36 cellular contexts compared by ENCODE assay signal in the genomic region with DNA sequence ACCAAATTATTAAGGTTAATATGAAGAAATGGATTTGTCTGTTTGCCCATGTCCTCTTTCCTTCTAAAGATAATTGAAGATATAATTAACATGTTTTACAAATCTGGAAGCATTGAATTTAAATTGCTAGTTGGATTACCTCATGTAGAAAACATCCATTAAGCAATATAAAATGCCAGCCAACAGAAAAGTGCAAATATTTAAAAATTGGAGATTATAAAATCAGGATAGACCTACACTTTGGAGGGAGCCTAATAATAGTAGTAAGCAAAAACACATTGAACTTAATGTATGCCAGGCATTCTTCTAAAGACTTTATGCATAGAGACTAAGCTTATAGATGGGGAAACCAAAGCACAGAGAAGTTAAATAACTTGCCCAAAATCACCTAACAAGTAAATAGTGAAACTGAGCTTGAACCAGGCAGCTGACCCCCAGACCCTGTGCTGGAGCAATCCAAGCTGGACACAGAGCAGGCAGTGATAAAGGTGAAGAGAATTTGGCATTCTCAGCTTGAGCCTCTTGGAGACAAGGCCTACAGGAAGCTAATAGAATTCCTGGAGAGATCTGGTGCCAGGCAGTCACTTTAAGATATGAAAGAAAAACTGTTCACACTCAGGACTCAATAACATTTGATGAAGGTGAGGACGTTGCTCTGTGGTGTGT.
"Had no signal": no experiment of that assay in that cellular context is flagged by ENCODE, and none has a peak within 500 bp of the region (broad histone marks: within the 10 kb centered on the region; RNA-seq: fewer than 3 reads in every experiment).

No MANE protein-coding gene starts in this region.

- H3K4me3 ChIP-seq: adrenal gland, body of pancreas, breast epithelium had no signal

- ATAC-seq: activated CD8-positive, alpha-beta T cell treated with anti-CD3 and anti-CD28 coated beads for 36 hours; activated naive CD4-positive, alpha-beta T cell treated with anti-CD3 and anti-CD28 coated beads, Interleukin-2, amount 50 U/mL, for 72 hours; activated T-cell treated with anti-CD3 and anti-CD28 coated beads, Interleukin-2, amount 50 U/mL, for 4 hours; activated T-cell treated with anti-CD3 and anti-CD28 coated beads, Interleukin-2, amount 50 U/mL, for 72 hours; activated T-helper 17 cell treated with anti-CD3 and anti-CD28 coated beads, Interleukin-2, amount 50 U/mL, for 72 hours; body of pancreas had no signal

- H3K36me3 ChIP-seq: adrenal gland, brain microvascular endothelial cell, breast epithelium had no signal

- H3K4me1 ChIP-seq: adrenal gland, body of pancreas, breast epithelium had no signal

- H3K9me3 ChIP-seq: body of pancreas, breast epithelium had no signal

- H3K27ac Mint-ChIP-seq: activated B cell treated with CpG ODN at 0.5 μM for 24 hours; activated CD4-positive, alpha-beta memory T cell treated with anti-CD3 and anti-CD28 coated beads for 36 hours; activated CD4-positive, alpha-beta T cell treated with anti-CD3 and anti-CD28 coated beads, Interleukin-2, amount 10 ng/mL, durations not matched to agents 24 days and 14 days; activated CD8-positive, alpha-beta T cell treated with anti-CD3 and anti-CD28 coated beads for 36 hours; activated naive CD4-positive, alpha-beta T cell treated with anti-CD3 and anti-CD28 coated beads for 36 hours; activated naive CD4-positive, alpha-beta T cell treated with anti-CD3 and anti-CD28 coated beads, Interleukin-2, amount 50 U/mL, for 72 hours; activated naive CD8-positive, alpha-beta T cell treated with anti-CD3 and anti-CD28 coated beads for 36 hours; activated T-cell treated with anti-CD3 and anti-CD28 coated beads, Interleukin-2, amount 50 U/mL, for 72 hours; activated T-helper 1 cell treated with anti-CD3 and anti-CD28 coated beads, Interleukin-12 subunit alpha, Interleukin-12 subunit beta, Interleukin-2, Interleukin-4 antibody, amounts not matched to agents 30 ng/mL and 10 ng/mL and 1 ng/mL, durations not matched to agents 14 hours and 24 hours and 36 hours; activated T-helper 17 cell treated with anti-CD3 and anti-CD28 coated beads, Interleukin-2, amount 50 U/mL, for 72 hours; T-helper 1 cell treated with Interleukin-12 subunit alpha and Interleukin-12 subunit beta and Interleukin-4 antibody, amounts not matched to agents 30 μg/mL and 1 μg/mL, for 36 hours; T-helper 2 cell treated with Interferon-gamma antibody and Interleukin-4, amounts not matched to agents 5 μg/mL and 100 μg/mL, for 36 hours had no signal

- H3K27me3 Mint-ChIP-seq: activated B cell treated with CpG ODN at 0.5 μM for 24 hours; activated CD4-positive, alpha-beta memory T cell treated with anti-CD3 and anti-CD28 coated beads for 36 hours; activated CD4-positive, alpha-beta T cell treated with anti-CD3 and anti-CD28 coated beads, Interleukin-2, amount 10 ng/mL, durations not matched to agents 24 days and 14 days; activated naive CD8-positive, alpha-beta T cell treated with anti-CD3 and anti-CD28 coated beads for 36 hours; activated T-helper 17 cell treated with anti-CD3 and anti-CD28 coated beads, Interleukin-2, amount 50 U/mL, for 72 hours had no signal

- H3K9me3 Mint-ChIP-seq: activated CD4-positive, alpha-beta T cell treated with anti-CD3 and anti-CD28 coated beads, Interleukin-2, amount 10 ng/mL, durations not matched to agents 24 days and 14 days; activated naive CD4-positive, alpha-beta T cell treated with anti-CD3 and anti-CD28 coated beads for 36 hours; activated naive CD8-positive, alpha-beta T cell treated with anti-CD3 and anti-CD28 coated beads for 36 hours had no signal

- H3K4me3 Mint-ChIP-seq: activated B cell treated with CpG ODN at 0.5 μM for 24 hours; activated CD4-positive, alpha-beta memory T cell treated with anti-CD3 and anti-CD28 coated beads for 36 hours; activated CD4-positive, alpha-beta T cell treated with anti-CD3 and anti-CD28 coated beads, Interleukin-2, amount 10 ng/mL, durations not matched to agents 24 days and 14 days; activated CD8-positive, alpha-beta T cell treated with anti-CD3 and anti-CD28 coated beads for 36 hours; activated naive CD4-positive, alpha-beta T cell treated with anti-CD3 and anti-CD28 coated beads for 36 hours; activated naive CD8-positive, alpha-beta T cell treated with anti-CD3 and anti-CD28 coated beads for 36 hours; activated T-cell treated with anti-CD3 and anti-CD28 coated beads, Interleukin-2, amount 50 U/mL, for 4 hours; activated T-cell treated with anti-CD3 and anti-CD28 coated beads, Interleukin-2, amount 50 U/mL, for 72 hours; activated T-helper 1 cell treated with anti-CD3 and anti-CD28 coated beads, Interleukin-12 subunit alpha, Interleukin-12 subunit beta, Interleukin-2, Interleukin-4 antibody, amounts not matched to agents 30 ng/mL and 10 ng/mL and 1 ng/mL, durations not matched to agents 14 hours and 24 hours and 36 hours; activated T-helper 17 cell treated with anti-CD3 and anti-CD28 coated beads, Interleukin-2, amount 50 U/mL, for 72 hours; T-helper 1 cell treated with Interleukin-12 subunit alpha and Interleukin-12 subunit beta and Interleukin-4 antibody, amounts not matched to agents 30 μg/mL and 1 μg/mL, for 36 hours; T-helper 2 cell treated with Interferon-gamma antibody and Interleukin-4, amounts not matched to agents 5 μg/mL and 100 μg/mL, for 36 hours had no signal

- H3K4me1 Mint-ChIP-seq: activated B cell treated with CpG ODN at 0.5 μM for 24 hours; activated CD4-positive, alpha-beta T cell treated with anti-CD3 and anti-CD28 coated beads, Interleukin-2, amount 10 ng/mL, durations not matched to agents 24 days and 14 days; activated naive CD8-positive, alpha-beta T cell treated with anti-CD3 and anti-CD28 coated beads for 36 hours; activated T-helper 17 cell treated with anti-CD3 and anti-CD28 coated beads, Interleukin-2, amount 50 U/mL, for 72 hours had no signal

- H3K27me3 ChIP-seq: adrenal gland, body of pancreas, brain microvascular endothelial cell, breast epithelium had no signal

- FAIRE-seq: astrocyte, TTC549 had no signal

- DNase-seq: activated B cell treated with CpG ODN at 0.5 μM for 24 hours; activated CD4-positive, alpha-beta memory T cell treated with anti-CD3 and anti-CD28 coated beads for 36 hours; activated CD4-positive, alpha-beta T cell treated with anti-CD3 and anti-CD28 coated beads for 4 hours; activated CD4-positive, alpha-beta T cell treated with anti-CD3 and anti-CD28 coated beads, Interleukin-2, amount 10 ng/mL, durations not matched to agents 24 days and 14 days; activated CD4-positive, alpha-beta T cell treated with anti-CD3 and anti-CD28 coated beads, Interleukin-2, amount 50 U/mL, for 1 hour; activated CD4-positive, alpha-beta T cell treated with anti-CD3 and anti-CD28 coated beads, Interleukin-2, amount 50 U/mL, for 4 hours; activated CD4-positive, CD25-positive, alpha-beta regulatory T cell treated with anti-CD3 and anti-CD28 coated beads, Interleukin-2, amount 50 U/mL, for 72 hours; activated CD8-positive, alpha-beta memory T cell treated with anti-CD3 and anti-CD28 coated beads, Interleukin-2, amount 50 U/mL, for 4 hours; activated CD8-positive, alpha-beta T cell treated with anti-CD3 and anti-CD28 coated beads for 36 hours; activated effector memory CD4-positive, alpha-beta T cell treated with anti-CD3 and anti-CD28 coated beads, Interleukin-2, amount 50 U/mL, for 16 hours; activated gamma-delta T cell treated with Interleukin-2 at 50 U/mL for 16 hours; activated naive CD4-positive, alpha-beta T cell; activated naive CD4-positive, alpha-beta T cell treated with anti-CD3 and anti-CD28 coated beads for 36 hours; activated naive CD4-positive, alpha-beta T cell treated with anti-CD3 and anti-CD28 coated beads, Interleukin-2, amount 50 U/mL, for 16 hours; activated naive CD8-positive, alpha-beta T cell treated with anti-CD3 and anti-CD28 coated beads for 36 hours; activated T-cell treated with anti-CD3 and anti-CD28 coated beads for 4 hours; activated T-cell treated with anti-CD3 and anti-CD28 coated beads, Interleukin-2, amount 50 U/mL, for 1 hour; activated T-cell treated with anti-CD3 and anti-CD28 coated beads, Interleukin-2, amount 50 U/mL, for 4 hours; activated T-cell treated with anti-CD3 and anti-CD28 coated beads, Interleukin-2, amount 50 U/mL, for 72 hours; adrenal gland; amniotic stem cell; aorta; body of pancreas; brain microvascular endothelial cell; central memory CD4-positive, alpha-beta T cell; T-helper 2 cell; T-helper 9 cell had no signal

- H3K27ac ChIP-seq: adrenal gland, body of pancreas, brain microvascular endothelial cell, breast epithelium, VCaP had no signal

- H3K36me3 Mint-ChIP-seq: activated CD4-positive, alpha-beta memory T cell treated with anti-CD3 and anti-CD28 coated beads for 36 hours; activated naive CD4-positive, alpha-beta T cell treated with anti-CD3 and anti-CD28 coated beads, Interleukin-2, amount 50 U/mL, for 72 hours; activated naive CD8-positive, alpha-beta T cell treated with anti-CD3 and anti-CD28 coated beads for 36 hours had no signal
